9 cellular contexts compared by ENCODE assay signal in the genomic region with DNA sequence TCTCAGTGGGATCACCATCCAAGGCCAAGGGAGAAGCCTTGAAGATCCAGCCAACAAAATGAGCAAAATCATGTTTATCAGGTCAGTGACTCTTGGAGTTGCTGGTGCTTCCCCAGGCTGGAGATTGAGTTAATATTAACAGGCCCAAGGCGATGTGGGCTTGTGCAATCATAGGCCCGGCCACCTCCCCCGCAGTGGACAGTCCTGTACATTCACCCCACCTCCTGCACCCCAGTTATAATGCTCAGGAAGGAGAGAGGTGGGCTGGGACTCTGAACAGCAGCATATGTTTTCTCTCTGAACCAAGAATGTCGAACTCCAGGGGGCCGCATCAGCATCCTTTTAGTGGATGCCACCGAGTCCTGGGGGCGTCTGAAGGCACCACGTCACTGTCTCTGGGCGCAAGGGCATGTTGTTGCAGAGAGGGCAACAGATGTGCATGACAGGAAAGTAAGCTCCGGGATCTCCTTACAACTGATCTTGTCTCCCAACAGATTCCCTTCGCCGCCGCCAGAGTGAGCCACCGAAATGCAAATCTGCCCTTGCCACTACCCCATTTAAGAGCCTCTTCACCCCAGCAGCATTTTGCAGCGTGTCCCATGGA. TPM values are rescaled to one million over a fixed set of nuclear protein-coding genes. Genes with fewer than 3 reads are reported as not detected.
DNase-seq lines count a peak whose midpoint lies in the region; ATAC-seq and FAIRE-seq lines count a peak whose summit lies in the region.
"Had no signal": no experiment of that assay in that cellular context is flagged by ENCODE, and none has a peak within 500 bp of the region (broad histone marks: within the 10 kb centered on the region; RNA-seq: fewer than 3 reads in every experiment).

No MANE protein-coding gene starts in this region.

- ATAC-seq in left cardiac atrium (peak in 1 of 2 donors; percentile 47), HG03469 (IDR thresholded peaks at IDR 0.05; ENCODE audit: unreplicated experiment) (no peak)

- DNase-seq in SIG-M5 treated with dmso at 0.1 percent for 504 hours (lab: John Stamatoyannopoulos, UW; ENCODE audit: unreplicated experiment) = peak; percentile 51
- DNase-seq in SIG-M5 (lab: John Stamatoyannopoulos, UW) = no peak
- DNase-seq in RPMI8226 = peak; percentile 7
- DNase-seq in left cardiac atrium = peak; percentile 37
- DNase-seq in skeletal muscle cell (ENCODE audit: low read depth) = peak; percentile 54
- no peak for DNase-seq in GM19239 (ENCODE audit: insufficient read length, low spot score)
- DNase-seq in GOT3 (lab: John Stamatoyannopoulos, UW) = no peak

- intact Hi-C loops in left cardiac atrium (cut with DNase I) = loop anchor here in 1 of 2 donors (10.0 kb wide), 1 partner anchor 130 kb away; no protein-coding TSS in a partner anchor

- no peak for FAIRE-seq in GM19239 (lab: Jason Lieb, UNC)

- H3K4me3 ChIP-seq in skeletal muscle cell (ENCODE audit: low read depth, low read length) = no peak overlapping the region

RNA-seq across cellular contexts. Expression of a gene that starts 11.2 kb away (rescaled TPM):
- total RNA-seq in left cardiac atrium = not detected

RNA-seq across cellular contexts. Expression of a gene that starts 32.2 kb away (rescaled TPM):
- not detected for total RNA-seq in left cardiac atrium
- total RNA-seq: mononuclear cell had no signal

RNA-seq across cellular contexts. Expression of a gene that starts 33.1 kb away (rescaled TPM):
- total RNA-seq in left cardiac atrium = 10 to 100 TPM in 1 of 2 donors, 1 to 10 TPM in 1; 7.1 to 18.2 TPM

Comparison
In these comparisons a context has a peak if more than half of its experiments do, and no peak if none do; other contexts are left out.
1. DNase-seq: peak in SIG-M5 treated with dmso at 0.1 percent for 504 hours (single experiment), RPMI8226 (single experiment), left cardiac atrium (single experiment) and skeletal muscle cell (single experiment); none in SIG-M5 (single experiment), GM19239 (single experiment) and GOT3 (single experiment).